1 cellular context compared by ENCODE assay signal in the genomic region with DNA sequence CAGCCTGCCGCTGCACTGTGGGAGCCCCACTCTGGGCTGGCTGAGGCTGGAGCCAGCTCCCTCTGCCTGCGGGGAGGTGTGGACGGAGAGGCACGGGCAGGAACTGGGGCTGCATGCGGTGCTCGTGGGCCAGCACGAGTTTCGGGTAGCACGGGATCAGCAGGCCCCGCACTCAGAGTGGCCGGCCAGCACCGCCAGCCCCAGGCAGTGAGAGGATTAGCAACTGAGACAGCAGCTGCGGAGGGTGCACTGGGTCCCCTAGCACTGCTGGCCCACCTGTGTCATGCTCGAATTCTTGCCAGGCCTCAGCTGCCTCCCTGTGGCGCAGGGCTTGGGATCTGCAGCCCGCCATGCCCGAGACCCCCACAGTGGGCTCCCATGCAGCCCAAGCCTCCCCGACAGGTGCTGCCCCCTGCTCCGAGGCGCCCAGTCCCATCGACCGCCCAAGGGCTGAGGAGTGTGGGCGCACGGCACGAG.
TF ChIP-seq lines count a peak whose summit lies in the region.

No MANE protein-coding gene starts in this region.

TF ChIP-seq in GM12878, 131 proteins besides CTCF, POLR2A, EP300 and RAD21:
- TF ChIP-seq, protein P1, sequence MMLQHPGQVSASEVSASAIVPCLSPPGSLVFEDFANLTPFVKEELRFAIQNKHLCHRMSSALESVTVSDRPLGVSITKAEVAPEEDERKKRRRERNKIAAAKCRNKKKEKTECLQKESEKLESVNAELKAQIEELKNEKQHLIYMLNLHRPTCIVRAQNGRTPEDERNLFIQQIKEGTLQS (IDR thresholded peaks at IDR 0.05; ENCODE audit: borderline replicate concordance, extremely low read depth, low read depth, low read length) = no peak
- TF ChIP-seq, protein P2, sequence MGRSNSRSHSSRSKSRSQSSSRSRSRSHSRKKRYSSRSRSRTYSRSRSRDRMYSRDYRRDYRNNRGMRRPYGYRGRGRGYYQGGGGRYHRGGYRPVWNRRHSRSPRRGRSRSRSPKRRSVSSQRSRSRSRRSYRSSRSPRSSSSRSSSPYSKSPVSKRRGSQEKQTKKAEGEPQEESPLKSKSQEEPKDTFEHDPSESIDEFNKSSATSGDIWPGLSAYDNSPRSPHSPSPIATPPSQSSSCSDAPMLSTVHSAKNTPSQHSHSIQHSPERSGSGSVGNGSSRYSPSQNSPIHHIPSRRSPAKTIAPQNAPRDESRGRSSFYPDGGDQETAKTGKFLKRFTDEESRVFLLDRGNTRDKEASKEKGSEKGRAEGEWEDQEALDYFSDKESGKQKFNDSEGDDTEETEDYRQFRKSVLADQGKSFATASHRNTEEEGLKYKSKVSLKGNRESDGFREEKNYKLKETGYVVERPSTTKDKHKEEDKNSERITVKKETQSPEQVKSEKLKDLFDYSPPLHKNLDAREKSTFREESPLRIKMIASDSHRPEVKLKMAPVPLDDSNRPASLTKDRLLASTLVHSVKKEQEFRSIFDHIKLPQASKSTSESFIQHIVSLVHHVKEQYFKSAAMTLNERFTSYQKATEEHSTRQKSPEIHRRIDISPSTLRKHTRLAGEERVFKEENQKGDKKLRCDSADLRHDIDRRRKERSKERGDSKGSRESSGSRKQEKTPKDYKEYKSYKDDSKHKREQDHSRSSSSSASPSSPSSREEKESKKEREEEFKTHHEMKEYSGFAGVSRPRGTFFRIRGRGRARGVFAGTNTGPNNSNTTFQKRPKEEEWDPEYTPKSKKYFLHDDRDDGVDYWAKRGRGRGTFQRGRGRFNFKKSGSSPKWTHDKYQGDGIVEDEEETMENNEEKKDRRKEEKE (IDR thresholded peaks at IDR 0.05) = no peak
- TF ChIP-seq, protein P3, sequence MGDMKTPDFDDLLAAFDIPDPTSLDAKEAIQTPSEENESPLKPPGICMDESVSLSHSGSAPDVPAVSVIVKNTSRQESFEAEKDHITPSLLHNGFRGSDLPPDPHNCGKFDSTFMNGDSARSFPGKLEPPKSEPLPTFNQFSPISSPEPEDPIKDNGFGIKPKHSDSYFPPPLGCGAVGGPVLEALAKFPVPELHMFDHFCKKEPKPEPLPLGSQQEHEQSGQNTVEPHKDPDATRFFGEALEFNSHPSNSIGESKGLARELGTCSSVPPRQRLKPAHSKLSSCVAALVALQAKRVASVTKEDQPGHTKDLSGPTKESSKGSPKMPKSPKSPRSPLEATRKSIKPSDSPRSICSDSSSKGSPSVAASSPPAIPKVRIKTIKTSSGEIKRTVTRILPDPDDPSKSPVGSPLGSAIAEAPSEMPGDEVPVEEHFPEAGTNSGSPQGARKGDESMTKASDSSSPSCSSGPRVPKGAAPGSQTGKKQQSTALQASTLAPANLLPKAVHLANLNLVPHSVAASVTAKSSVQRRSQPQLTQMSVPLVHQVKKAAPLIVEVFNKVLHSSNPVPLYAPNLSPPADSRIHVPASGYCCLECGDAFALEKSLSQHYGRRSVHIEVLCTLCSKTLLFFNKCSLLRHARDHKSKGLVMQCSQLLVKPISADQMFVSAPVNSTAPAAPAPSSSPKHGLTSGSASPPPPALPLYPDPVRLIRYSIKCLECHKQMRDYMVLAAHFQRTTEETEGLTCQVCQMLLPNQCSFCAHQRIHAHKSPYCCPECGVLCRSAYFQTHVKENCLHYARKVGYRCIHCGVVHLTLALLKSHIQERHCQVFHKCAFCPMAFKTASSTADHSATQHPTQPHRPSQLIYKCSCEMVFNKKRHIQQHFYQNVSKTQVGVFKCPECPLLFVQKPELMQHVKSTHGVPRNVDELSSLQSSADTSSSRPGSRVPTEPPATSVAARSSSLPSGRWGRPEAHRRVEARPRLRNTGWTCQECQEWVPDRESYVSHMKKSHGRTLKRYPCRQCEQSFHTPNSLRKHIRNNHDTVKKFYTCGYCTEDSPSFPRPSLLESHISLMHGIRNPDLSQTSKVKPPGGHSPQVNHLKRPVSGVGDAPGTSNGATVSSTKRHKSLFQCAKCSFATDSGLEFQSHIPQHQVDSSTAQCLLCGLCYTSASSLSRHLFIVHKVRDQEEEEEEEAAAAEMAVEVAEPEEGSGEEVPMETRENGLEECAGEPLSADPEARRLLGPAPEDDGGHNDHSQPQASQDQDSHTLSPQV (IDR thresholded peaks at IDR 0.05) = no peak
- no peak for TF ChIP-seq TBL1XR1 (IDR thresholded peaks at IDR 0.05; ENCODE audit: low read depth, low read length)
- no peak for TF ChIP-seq RAD51 (IDR thresholded peaks at IDR 0.05)
- no peak for TF ChIP-seq EZH2 (IDR thresholded peaks at IDR 0.05; ENCODE audit: borderline replicate concordance, control insufficient read depth, low read depth, low read length)
- TF ChIP-seq SUZ12 (IDR thresholded peaks at IDR 0.05; ENCODE audit: unreplicated experiment) = no peak
- no peak for TF ChIP-seq BCL11A (IDR thresholded peaks at IDR 0.05; ENCODE audit: low read depth, low read length)
- TF ChIP-seq, protein P4, sequence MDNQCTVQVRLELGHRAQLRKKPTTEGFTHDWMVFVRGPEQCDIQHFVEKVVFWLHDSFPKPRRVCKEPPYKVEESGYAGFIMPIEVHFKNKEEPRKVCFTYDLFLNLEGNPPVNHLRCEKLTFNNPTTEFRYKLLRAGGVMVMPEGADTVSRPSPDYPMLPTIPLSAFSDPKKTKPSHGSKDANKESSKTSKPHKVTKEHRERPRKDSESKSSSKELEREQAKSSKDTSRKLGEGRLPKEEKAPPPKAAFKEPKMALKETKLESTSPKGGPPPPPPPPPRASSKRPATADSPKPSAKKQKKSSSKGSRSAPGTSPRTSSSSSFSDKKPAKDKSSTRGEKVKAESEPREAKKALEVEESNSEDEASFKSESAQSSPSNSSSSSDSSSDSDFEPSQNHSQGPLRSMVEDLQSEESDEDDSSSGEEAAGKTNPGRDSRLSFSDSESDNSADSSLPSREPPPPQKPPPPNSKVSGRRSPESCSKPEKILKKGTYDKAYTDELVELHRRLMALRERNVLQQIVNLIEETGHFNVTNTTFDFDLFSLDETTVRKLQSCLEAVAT (IDR thresholded peaks at IDR 0.05) = no peak
- no peak for TF ChIP-seq MTA3 (IDR thresholded peaks at IDR 0.05; ENCODE audit: borderline replicate concordance, low read length)
- no peak for TF ChIP-seq ESRRA (IDR thresholded peaks at IDR 0.05; ENCODE audit: low read length)
- no peak for TF ChIP-seq NR2C1 (IDR thresholded peaks at IDR 0.05)
- TF ChIP-seq SMARCA5 (IDR thresholded peaks at IDR 0.05) = no peak
- no peak for TF ChIP-seq HDAC6 (IDR thresholded peaks at IDR 0.05; ENCODE audit: unreplicated experiment)
- no peak for TF ChIP-seq NBN (IDR thresholded peaks at IDR 0.05)
TF ChIP-seq in GM12878: peak in this region for 0.
